ENCODE assay signal across 23 cellular contexts in the genomic region with DNA sequence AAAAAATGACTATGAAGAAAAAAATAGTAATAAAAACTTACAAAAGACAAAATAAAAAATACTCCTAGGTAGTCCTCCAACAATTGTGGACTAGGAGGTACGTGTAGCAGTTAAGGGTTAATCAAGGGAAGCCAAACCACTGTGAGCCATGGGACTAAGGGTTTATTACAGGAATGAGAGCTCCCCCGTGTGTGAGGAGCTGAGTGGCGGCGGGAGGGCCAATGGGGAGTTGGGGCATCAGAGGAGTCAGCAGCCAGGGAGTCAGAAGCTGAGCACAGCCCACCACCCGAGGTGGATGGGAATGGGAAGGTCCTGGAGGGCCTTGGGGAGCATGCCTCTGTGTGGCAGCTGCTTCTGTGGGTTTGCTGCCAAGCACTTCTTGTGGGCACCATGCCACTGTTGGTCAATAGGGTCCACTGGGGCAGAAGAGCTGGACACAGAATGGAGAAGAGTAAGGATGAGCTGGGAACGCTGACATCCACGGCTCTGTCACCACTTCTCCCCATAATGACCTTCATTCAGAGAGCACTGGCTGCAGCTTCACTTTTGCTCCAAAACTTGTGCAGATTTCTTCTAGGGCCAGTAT.
DNase-seq lines count a peak whose midpoint lies in the region; ATAC-seq, FAIRE-seq and TF ChIP-seq lines count a peak whose summit lies in the region.
"Had no signal": no experiment of that assay in that cellular context is flagged by ENCODE, and none has a peak within 500 bp of the region (broad histone marks: within the 10 kb centered on the region; RNA-seq: fewer than 3 reads in every experiment).

No MANE protein-coding gene starts in this region.

- TF ChIP-seq POLR2A in HCT116 (IDR thresholded peaks at IDR 0.05; ENCODE audit: borderline replicate concordance, extremely low read depth, insufficient read depth, insufficient read length), result no peak
- TF ChIP-seq POLR2A in K562 (conservative IDR thresholded peaks at IDR 0.05), result no peak

- H2BK12ac ChIP-seq in mesenchymal stem cell (ENCODE audit: low read length in 2 of 2), result peak overlapping the region in 1 of 2 experiments; percentile 12

- ATAC-seq in HCT116 (0 out of 2 replicates have a peak, but pooled peaks have one; percentile 38), K562 (peak; percentile 83), HG02973 (IDR thresholded peaks at IDR 0.05; ENCODE audit: unreplicated experiment) (no peak), HG02623 (IDR thresholded peaks at IDR 0.05; ENCODE audit: unreplicated experiment) (no peak)
- ATAC-seq: activated CD8-positive, alpha-beta T cell treated with anti-CD3 and anti-CD28 coated beads, Interleukin-2, amount 10 ng/mL, durations not matched to agents 7 days and 5 days; activated T-cell treated with anti-CD3 and anti-CD28 coated beads, Interleukin-2, amount 50 U/mL, for 4 hours; CD8-positive, alpha-beta T cell had no signal

- H3K9ac ChIP-seq in HCT116 (ENCODE audit: low read length) (no peak overlapping the region), K562 (ENCODE audit: insufficient read depth in 1 of 2, low read depth in 2 of 2, low read length in 2 of 2) (no peak overlapping the region), mesenchymal stem cell (ENCODE audit: low read length) (no peak overlapping the region)

- peak overlapping the region; percentile 96 for H4K8ac ChIP-seq in mesenchymal stem cell (ENCODE audit: low read length)

- no peaks in the 10 kb centered on the region for H3K79me1 ChIP-seq in mesenchymal stem cell (replicated peaks; ENCODE audit: low read length, poor library complexity, severe bottlenecking)

- RAD21 ChIA-PET in HCT116 (lab: Charles Lee; ENCODE audit: low non-redundant PET in 1 of 2, low total read pairs in 2 of 2, uncharacterized antibody in 2 of 2, unreplicated experiment in 2 of 2), result no interaction called here

- no TSS peak for BruUV-seq in HCT116 (replicated peaks; lab: Mats Ljungman, UMichigan)
- BruUV-seq in K562 (replicated peaks; lab: Mats Ljungman, UMichigan), result no TSS peak

- no peaks in the 10 kb centered on the region for H3K79me2 ChIP-seq in HCT116 (ENCODE audit: insufficient read depth, low read length)
- H3K79me2 ChIP-seq in K562 (ENCODE audit: control insufficient read depth, insufficient read depth, low read length), result no peaks in the 10 kb centered on the region

- no peak overlapping the region for H2BK5ac ChIP-seq in mesenchymal stem cell (ENCODE audit: low read depth, low read length, poor library complexity, severe bottlenecking)

- no peaks in the 10 kb centered on the region for H3K27me3 ChIP-seq in HCT116 (ENCODE audit: insufficient read depth, low read length)
- H3K27me3 ChIP-seq in K562 (ENCODE audit: control insufficient read depth in 2 of 2, insufficient read depth in 2 of 2, low read length in 2 of 2), result no peaks in the 10 kb centered on the region
- no peaks in the 10 kb centered on the region for H3K27me3 ChIP-seq in mesenchymal stem cell (ENCODE audit: control insufficient read depth in 1 of 2, insufficient read depth in 1 of 2, low read length in 2 of 2)
- H3K27me3 ChIP-seq: tibial nerve had no signal

- H4K91ac ChIP-seq in mesenchymal stem cell (ENCODE audit: low read length), result peak overlapping the region; percentile 80

- H3K27ac ChIP-seq in HCT116 (ENCODE audit: low read depth, low read length) (no peak overlapping the region), K562 (ENCODE audit: extremely low read depth, low read depth, low read length) (no peak overlapping the region), mesenchymal stem cell (ENCODE audit: low read length, poor library complexity, severe bottlenecking) (no peak overlapping the region)
- H3K27ac ChIP-seq: epithelial cell of prostate, SK-N-MC, tibial nerve had no signal

- H4K20me1 ChIP-seq in HCT116 (ENCODE audit: insufficient read depth) (no peaks in the 10 kb centered on the region), K562 (replicated peaks; ENCODE audit: control insufficient read depth, insufficient read depth, low read length) (no peaks in the 10 kb centered on the region)

- H3K9me1 ChIP-seq in K562 (ENCODE audit: control insufficient read depth, insufficient read depth, low read length), result no peaks in the 10 kb centered on the region

- no peak overlapping the region for H3K23ac ChIP-seq in mesenchymal stem cell (ENCODE audit: low read length in 2 of 2)

- FAIRE-seq in K562 (lab: Jason Lieb, UNC), result no peak

- H3K4me3 ChIP-seq in HCT116 (replicated peaks in 1 of 2; ENCODE audit: low read depth in 1 of 2, low read length in 2 of 2) (no peak overlapping the region), K562 (no peak overlapping the region), mesenchymal stem cell (ENCODE audit: insufficient read depth in 1 of 2, low read depth in 1 of 2, low read length in 2 of 2) (no peak overlapping the region)
- H3K4me3 ChIP-seq: PC-9, SK-N-MC, tibial nerve had no signal

- no peaks in the 10 kb centered on the region for H3K36me3 ChIP-seq in HCT116 (ENCODE audit: control insufficient read depth in 1 of 2, insufficient read depth in 2 of 2, low read length in 2 of 2)
- no peaks in the 10 kb centered on the region for H3K36me3 ChIP-seq in K562 (ENCODE audit: control insufficient read depth, insufficient read depth, low read length)
- no peaks in the 10 kb centered on the region for H3K36me3 ChIP-seq in mesenchymal stem cell (ENCODE audit: control insufficient read depth in 1 of 2, insufficient read depth in 2 of 2, low read depth in 1 of 2, low read length in 2 of 2)
- H3K36me3 ChIP-seq: tibial nerve had no signal

- WGBS in K562 (ENCODE audit: insufficient coverage, low coverage, missing lambda C conversion rate), result 25% methylated on average over 7 of the region's 7 CpGs
- 69% methylated on average over 7 of the region's 7 CpGs for WGBS in mesenchymal stem cell

- POLR2A ChIA-PET in HCT116 (lab: Charles Lee), result no interaction called here
- POLR2A ChIA-PET in K562 (lab: Yijun Ruan, JAX), result interaction anchor here (0.8 kb wide), 1 partner anchor 17 kb away, joined by 4 read pairs; no protein-coding TSS in a partner anchor

- TF ChIP-seq RAD21 in HCT116 (IDR thresholded peaks at IDR 0.05; ENCODE audit: low read depth) (no peak), K562 (CRISPR knock-in tag; conservative IDR thresholded peaks at IDR 0.05 in 1 of 2, IDR thresholded peaks at IDR 0.05 in 1 of 2) (peak in 1 of 2 experiments; percentile 55; a peak in 2 of 4 replicates)

- in situ Hi-C loops in K562 (cut with MboI), result no loop called here

- H2AK5ac ChIP-seq in mesenchymal stem cell (ENCODE audit: low read length, severe bottlenecking), result peak overlapping the region; percentile 67

- peak overlapping the region in 1 of 2 experiments; percentile 94 for H3K4ac ChIP-seq in mesenchymal stem cell (ENCODE audit: low read depth in 1 of 2, low read length in 2 of 2)

- CTCF ChIA-PET in HCT116 (lab: Charles Lee) (no interaction called here), K562 (lab: Yijun Ruan, JAX; ENCODE audit: low intra/inter-chr PET ratio) (no interaction called here)

- H3K14ac ChIP-seq in mesenchymal stem cell (ENCODE audit: low read length in 2 of 2), result no peak overlapping the region

- H3K4me2 ChIP-seq in HCT116 (ENCODE audit: low read length), result no peak overlapping the region
- no peak overlapping the region for H3K4me2 ChIP-seq in K562 (ENCODE audit: insufficient read depth, low read length)
- H3K4me2 ChIP-seq in mesenchymal stem cell (ENCODE audit: low read length, poor library complexity, severe bottlenecking), result no peak overlapping the region

- H3K4me1 ChIP-seq in HCT116 (ENCODE audit: control insufficient read depth in 1 of 2, insufficient read depth in 2 of 2, low read length in 2 of 2) (no peaks in the 10 kb centered on the region), K562 (replicated peaks in 1 of 2; ENCODE audit: control insufficient read depth in 2 of 2, insufficient read depth in 2 of 2, low read length in 2 of 2) (no peaks in the 10 kb centered on the region), mesenchymal stem cell (ENCODE audit: control insufficient read depth, insufficient read depth, low read depth, low read length) (no peaks in the 10 kb centered on the region)
- H3K4me1 ChIP-seq: tibial nerve had no signal

- TF ChIP-seq EP300 in K562 (IDR thresholded peaks at IDR 0.05; ENCODE audit: low read length), result no peak

- H2BK120ac ChIP-seq in mesenchymal stem cell (ENCODE audit: low read depth, low read length), result no peak overlapping the region

- no peak overlapping the region for H2BK15ac ChIP-seq in mesenchymal stem cell (ENCODE audit: low read depth, poor library complexity, severe bottlenecking)

- H3K9me2 ChIP-seq in HCT116 (ENCODE audit: insufficient read depth), result no peaks in the 10 kb centered on the region

- intact Hi-C loops in HCT116 (cut with micrococcal nuclease) (no loop called here), K562 (cut with micrococcal nuclease) (loop anchor here (1.0 kb wide), 1 partner anchor 343 kb away; no protein-coding TSS in a partner anchor)

- TF ChIP-seq CTCF in HCT116 (IDR thresholded peaks at IDR 0.05 in 2 of 3, conservative IDR thresholded peaks at IDR 0.05 in 1 of 3; ENCODE audit: borderline replicate concordance in 1 of 3, insufficient read depth in 1 of 3, low read depth in 2 of 3, low read length in 2 of 3) (no peak), K562 (IDR thresholded peaks at IDR 0.05 in 2 of 3, conservative IDR thresholded peaks at IDR 0.05 in 1 of 3; ENCODE audit: insufficient read depth in 2 of 3, low read depth in 1 of 3, low read length in 3 of 3) (peak; percentile 18 to 36 (median 30); a peak in 1 of 6 replicates)

- H3K9me3 ChIP-seq in HCT116 (ENCODE audit: control insufficient read depth in 1 of 2, insufficient read depth in 1 of 2, low read depth in 1 of 2, low read length in 2 of 2) (no peaks in the 10 kb centered on the region), K562 (replicated peaks; ENCODE audit: control insufficient read depth, insufficient read depth, low read depth, low read length) (no peaks in the 10 kb centered on the region), mesenchymal stem cell (ENCODE audit: control insufficient read depth, low read length) (peaks cover 7% of the 10 kb centered on the region)
- H3K9me3 ChIP-seq: tibial nerve had no signal

- H2AFZ ChIP-seq in HCT116 (ENCODE audit: low read depth, low read length, poor library complexity, severe bottlenecking), result no peak overlapping the region
- no peak overlapping the region for H2AFZ ChIP-seq in K562 (ENCODE audit: low read depth, low read length)
- no peak overlapping the region for H2AFZ ChIP-seq in mesenchymal stem cell (ENCODE audit: low read depth, low read length)
- H2AFZ ChIP-seq: PC-9 had no signal

- DNase-seq in D341Med (ENCODE audit: low spot score) (peak; percentile 41), HCT116 (ENCODE audit: low read depth, low spot score) (no peak), K562 (ENCODE audit: extremely low read depth in 1 of 4, low spot score in 3 of 4) (peak in 2 of 4 experiments; percentile 15 to 34), mesenchymal stem cell (no peak), middle frontal gyrus (ENCODE audit: extremely low spot score, low spot score) (no peak)
- DNase-seq: activated B cell treated with CpG ODN at 0.5 μM for 24 hours; activated CD8-positive, alpha-beta T cell treated with anti-CD3 and anti-CD28 coated beads, Interleukin-2, amount 10 ng/mL, durations not matched to agents 7 days and 5 days; activated naive CD4-positive, alpha-beta T cell treated with anti-CD3 and anti-CD28 coated beads, Interleukin-2, amount 10 ng/mL, durations not matched to agents 7 days and 5 days; activated T-cell treated with anti-CD3 and anti-CD28 coated beads, Interleukin-2, amount 50 U/mL, for 4 hours; CD8-positive, alpha-beta T cell; DMS79 treated with DMSO at 0.1 percent for 48 hours; MM.1S; NCI-H1694; NCI-H748 treated with DMSO at 0.1 percent for 48 hours; stimulated activated CD4-positive, alpha-beta T cell treated with anti-CD3 and anti-CD28 coated beads, Interleukin-1b, Interleukin-23, amount 100 ng/mL, for 48 hours; stimulated activated naive CD4-positive, alpha-beta T cell treated with Interleukin-2 at 50 U/mL for 16 hours; T-helper 2 cell had no signal

- no peak overlapping the region for H3K18ac ChIP-seq in mesenchymal stem cell (ENCODE audit: low read depth in 1 of 2, low read length in 2 of 2)

Comparison
In these comparisons a context has a peak if more than half of its experiments do, and no peak if none do; other contexts are left out.
1. ATAC-seq: peak in HCT116 (single experiment) and K562 (single experiment); none in HG02973 (single experiment) and HG02623 (single experiment).
2. CTCF ChIP-seq: peak in K562 (3 of 3); none in HCT116 (0 of 3).